Comparison of ENCODE assay signal across 8 cellular contexts in the genomic region with DNA sequence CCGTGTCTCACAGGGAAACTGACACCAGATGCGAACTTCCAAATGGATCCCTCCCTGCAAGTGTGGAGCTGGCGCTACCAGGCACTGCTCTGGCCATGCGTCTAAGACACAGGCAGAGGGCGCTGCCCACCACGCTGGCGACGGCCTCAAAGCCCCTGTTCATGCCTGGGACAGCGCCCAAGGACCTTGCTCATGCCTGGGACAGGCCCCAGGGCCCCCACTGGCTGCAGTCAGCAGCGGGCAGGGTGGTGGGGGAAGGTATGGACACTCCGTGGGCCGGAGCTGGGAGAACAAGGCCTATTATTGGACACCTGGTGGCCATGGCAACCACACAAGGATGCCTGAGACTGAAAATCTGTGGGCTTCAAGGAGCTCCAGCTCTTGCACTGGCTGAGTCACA. TPM values are rescaled to one million over a fixed set of nuclear protein-coding genes. Genes with fewer than 3 reads are reported as not detected.
DNase-seq lines count a peak whose midpoint lies in the region; ATAC-seq and TF ChIP-seq lines count a peak whose summit lies in the region.

No MANE protein-coding gene starts in this region.

- TF ChIP-seq CTCF in endodermal cell (conservative IDR thresholded peaks at IDR 0.05) (peak; percentile 98), mesothelial cell of epicardium (IDR thresholded peaks at IDR 0.05; ENCODE audit: unreplicated experiment) (peak; percentile 65)

- WGBS in endodermal cell (ENCODE audit: insufficient coverage in 1 of 2, insufficient read length in 1 of 2), 2 experiments = 18 to 19% methylated on average over 9 to 12 of the region's 12 CpGs

- H3K36me3 Mint-ChIP-seq in activated CD4-positive, alpha-beta memory T cell treated with anti-CD3 and anti-CD28 coated beads, Interleukin-2, amount 10 ng/mL, durations not matched to agents 7 days and 5 days (ENCODE audit: low read depth) = no peaks in the 10 kb centered on the region
- no peaks in the 10 kb centered on the region for H3K36me3 Mint-ChIP-seq in endodermal cell (ENCODE audit: low read depth)
- H3K36me3 Mint-ChIP-seq in mesothelial cell of epicardium = no peaks in the 10 kb centered on the region

- H3K9me3 Mint-ChIP-seq in activated CD4-positive, alpha-beta memory T cell treated with anti-CD3 and anti-CD28 coated beads, Interleukin-2, amount 10 ng/mL, durations not matched to agents 7 days and 5 days = no peaks in the 10 kb centered on the region
- H3K9me3 Mint-ChIP-seq in endodermal cell = no peaks in the 10 kb centered on the region
- H3K9me3 Mint-ChIP-seq in mesothelial cell of epicardium = no peaks in the 10 kb centered on the region
- peaks cover 4 to 6% of the 10 kb centered on the region in 2 donors for H3K9me3 Mint-ChIP-seq in stimulated activated naive CD8-positive, alpha-beta T cell treated with anti-CD3 and anti-CD28 coated beads, Interleukin-15, amount 100 ng/mL, for 72 hours

- H3K27ac ChIP-seq in endodermal cell (ENCODE audit: low read depth, low read length) = no peak overlapping the region

- H3K9me3 ChIP-seq in endodermal cell (ENCODE audit: control insufficient read depth, low read length) = no peaks in the 10 kb centered on the region

- no peaks in the 10 kb centered on the region for H3K36me3 ChIP-seq in endodermal cell (ENCODE audit: control insufficient read depth, insufficient read depth, low read length)

- H3K27me3 Mint-ChIP-seq in activated CD4-positive, alpha-beta memory T cell treated with anti-CD3 and anti-CD28 coated beads, Interleukin-2, amount 10 ng/mL, durations not matched to agents 7 days and 5 days = peaks cover 2% of the 10 kb centered on the region
- H3K27me3 Mint-ChIP-seq in endodermal cell (ENCODE audit: insufficient read depth) (peaks cover 8% of the 10 kb centered on the region), mesothelial cell of epicardium (ENCODE audit: low read depth) (peaks cover 15% of the 10 kb centered on the region)
- H3K27me3 Mint-ChIP-seq in stimulated activated naive CD8-positive, alpha-beta T cell treated with anti-CD3 and anti-CD28 coated beads, Interleukin-15, amount 100 ng/mL, for 72 hours = no peaks in the 10 kb centered on the region

- CTCF ChIA-PET in activated CD4-positive, alpha-beta memory T cell treated with anti-CD3 and anti-CD28 coated beads, Interleukin-2, amount 10 ng/mL, durations not matched to agents 7 days and 5 days (lab: Charles Lee) = interaction anchor here (1.0 to 3.5 kb wide), 14 partner anchors 27 to 141 kb away, joined by 3 to 43 read pairs (median 4); partner anchors contain the start of genes FLYWCH1, FLYWCH2 and PKMYT1

- H3K4me3 ChIP-seq in endodermal cell (ENCODE audit: low read length) = no peak overlapping the region

- H3K4me1 Mint-ChIP-seq in activated CD4-positive, alpha-beta memory T cell treated with anti-CD3 and anti-CD28 coated beads, Interleukin-2, amount 10 ng/mL, durations not matched to agents 7 days and 5 days = peaks cover 36% of the 10 kb centered on the region
- H3K4me1 Mint-ChIP-seq in endodermal cell (peaks cover 9% of the 10 kb centered on the region), mesothelial cell of epicardium (peaks cover 12% of the 10 kb centered on the region)
- H3K4me1 Mint-ChIP-seq in stimulated activated naive CD8-positive, alpha-beta T cell treated with anti-CD3 and anti-CD28 coated beads, Interleukin-15, amount 100 ng/mL, for 72 hours = peaks cover 49% of the 10 kb centered on the region

- POLR2A ChIA-PET in activated CD4-positive, alpha-beta memory T cell treated with anti-CD3 and anti-CD28 coated beads, Interleukin-2, amount 10 ng/mL, durations not matched to agents 7 days and 5 days (lab: Charles Lee) = interaction anchor here (0.8 to 2.5 kb wide), 5 partner anchors 17 to 166 kb away, joined by 3 to 17 read pairs (median 4); no protein-coding TSS in a partner anchor

- H3K4me3 Mint-ChIP-seq in activated CD4-positive, alpha-beta memory T cell treated with anti-CD3 and anti-CD28 coated beads, Interleukin-2, amount 10 ng/mL, durations not matched to agents 7 days and 5 days = no peak overlapping the region
- H3K4me3 Mint-ChIP-seq in endodermal cell (no peak overlapping the region), mesothelial cell of epicardium (no peak overlapping the region)
- H3K4me3 Mint-ChIP-seq in stimulated activated naive CD8-positive, alpha-beta T cell treated with anti-CD3 and anti-CD28 coated beads, Interleukin-15, amount 100 ng/mL, for 72 hours = peak overlapping the region in 1 of 2 donors; percentile 17

- DNase-seq in SIG-M5 treated with dmso at 0.1 percent for 504 hours (lab: John Stamatoyannopoulos, UW; ENCODE audit: unreplicated experiment) (peak; percentile 36), SIG-M5 (lab: John Stamatoyannopoulos, UW) (no peak), NCI-H2227 (lab: John Stamatoyannopoulos, UW; ENCODE audit: unreplicated experiment) (peak; percentile 84), endodermal cell (peak; percentile 93), mesothelial cell of epicardium (ENCODE audit: low spot score in 2 of 2, unreplicated experiment in 2 of 2) (peak; percentile 56 to 78), HPDE6-E6E7 (ENCODE audit: extremely low spot score) (no peak)
- DNase-seq in activated CD4-positive, alpha-beta memory T cell treated with anti-CD3 and anti-CD28 coated beads, Interleukin-2, amount 10 ng/mL, durations not matched to agents 7 days and 5 days = peak; percentile 65
- peak; percentile 62 to 69 for DNase-seq in stimulated activated naive CD8-positive, alpha-beta T cell treated with anti-CD3 and anti-CD28 coated beads, Interleukin-15, amount 100 ng/mL, for 72 hours

- no peaks in the 10 kb centered on the region for H3K27me3 ChIP-seq in endodermal cell (ENCODE audit: control insufficient read depth, insufficient read depth, low read length, poor library complexity, severe bottlenecking)

- peaks cover 6% of the 10 kb centered on the region for H3K4me1 ChIP-seq in endodermal cell (ENCODE audit: control insufficient read depth, insufficient read depth, low read length)

- H3K27ac Mint-ChIP-seq in activated CD4-positive, alpha-beta memory T cell treated with anti-CD3 and anti-CD28 coated beads, Interleukin-2, amount 10 ng/mL, durations not matched to agents 7 days and 5 days = no peak overlapping the region
- H3K27ac Mint-ChIP-seq in endodermal cell = peak overlapping the region; percentile 53
- H3K27ac Mint-ChIP-seq in mesothelial cell of epicardium = no peak overlapping the region
- H3K27ac Mint-ChIP-seq in stimulated activated naive CD8-positive, alpha-beta T cell treated with anti-CD3 and anti-CD28 coated beads, Interleukin-15, amount 100 ng/mL, for 72 hours = peak overlapping the region in 1 of 2 donors; percentile 26

- no peak overlapping the region for H3K9ac ChIP-seq in endodermal cell (ENCODE audit: extremely low read depth, low read length, poor library complexity, severe bottlenecking)

- peak; percentile 81 for ATAC-seq in stimulated activated naive CD8-positive, alpha-beta T cell treated with anti-CD3 and anti-CD28 coated beads, Interleukin-15, amount 100 ng/mL, for 72 hours

RNA-seq across cellular contexts. Expression of gene ZG16B, which starts 8.8 kb away (rescaled TPM):
- 1 to 10 TPM; 8.8 to 9.8 TPM for total RNA-seq in activated CD4-positive, alpha-beta memory T cell treated with anti-CD3 and anti-CD28 coated beads, Interleukin-2, amount 10 ng/mL, durations not matched to agents 7 days and 5 days
- total RNA-seq in endodermal cell (not detected), mesothelial cell of epicardium (0.51 to 1.5 TPM (median 0.70 TPM) in 3 replicates)
- not detected for polyA plus RNA-seq in endodermal cell (2013, experiment 1 of 2)
- not detected for polyA plus RNA-seq in endodermal cell (2013, experiment 2 of 2)

RNA-seq across cellular contexts. Expression of gene PRSS22, which starts 19.0 kb away (rescaled TPM):
- total RNA-seq in activated CD4-positive, alpha-beta memory T cell treated with anti-CD3 and anti-CD28 coated beads, Interleukin-2, amount 10 ng/mL, durations not matched to agents 7 days and 5 days = not detected
- 1 to 10 TPM; 5.0 to 6.2 TPM for total RNA-seq in endodermal cell
- 0.57 TPM for polyA plus RNA-seq in endodermal cell (2013, experiment 1 of 2)
- not detected for polyA plus RNA-seq in endodermal cell (2013, experiment 2 of 2)
- 22.8 to 25.1 TPM (median 24.9 TPM) in 3 replicates for total RNA-seq in mesothelial cell of epicardium

RNA-seq across cellular contexts. Expression of gene PRSS21, which starts 21.9 kb away (rescaled TPM):
- 1 to 10 TPM; 3.0 to 4.0 TPM for total RNA-seq in activated CD4-positive, alpha-beta memory T cell treated with anti-CD3 and anti-CD28 coated beads, Interleukin-2, amount 10 ng/mL, durations not matched to agents 7 days and 5 days
- total RNA-seq in endodermal cell (not detected), mesothelial cell of epicardium (not detected in 3 replicates)
- not detected for polyA plus RNA-seq in endodermal cell (2013, experiment 1 of 2)
- not detected for polyA plus RNA-seq in endodermal cell (2013, experiment 2 of 2)

RNA-seq across cellular contexts. Expression of gene PRSS41, which starts 40.7 kb away (rescaled TPM):
- not detected for total RNA-seq in activated CD4-positive, alpha-beta memory T cell treated with anti-CD3 and anti-CD28 coated beads, Interleukin-2, amount 10 ng/mL, durations not matched to agents 7 days and 5 days
- total RNA-seq in endodermal cell = not detected
- polyA plus RNA-seq in endodermal cell (2013, experiment 1 of 2) = not detected
- not detected for polyA plus RNA-seq in endodermal cell (2013, experiment 2 of 2)
- total RNA-seq in mesothelial cell of epicardium = not detected in 3 replicates

RNA-seq across cellular contexts. Expression of gene FLYWCH2, which starts 44.1 kb away (rescaled TPM):
- 10 to 100 TPM; 19.4 to 20.5 TPM for total RNA-seq in activated CD4-positive, alpha-beta memory T cell treated with anti-CD3 and anti-CD28 coated beads, Interleukin-2, amount 10 ng/mL, durations not matched to agents 7 days and 5 days
- total RNA-seq in endodermal cell (10 to 100 TPM; 30.9 to 35.5 TPM), mesothelial cell of epicardium (26.3 to 28.6 TPM (median 28.3 TPM) in 3 replicates)
- polyA plus RNA-seq in endodermal cell (2013, experiment 1 of 2) = 17.2 TPM
- polyA plus RNA-seq in endodermal cell (2013, experiment 2 of 2) = 16.3 TPM

Comparison
In these comparisons a context has a peak if more than half of its experiments do, and no peak if none do; other contexts are left out.
1. DNase-seq: peak in SIG-M5 treated with dmso at 0.1 percent for 504 hours (single experiment), NCI-H2227 (single experiment), activated CD4-positive, alpha-beta memory T cell treated with anti-CD3 and anti-CD28 coated beads, Interleukin-2, amount 10 ng/mL, durations not matched to agents 7 days and 5 days (single experiment), endodermal cell (single experiment), mesothelial cell of epicardium (2 of 2) and stimulated activated naive CD8-positive, alpha-beta T cell treated with anti-CD3 and anti-CD28 coated beads, Interleukin-15, amount 100 ng/mL, for 72 hours (2 of 2); none in SIG-M5 (single experiment) and HPDE6-E6E7 (single experiment).
2. RNA of gene PRSS22, which starts 19.0 kb away (total RNA-seq): 22.8 to 25.1 TPM in mesothelial cell of epicardium and 5.0 to 6.2 TPM in endodermal cell; not detected in activated CD4-positive, alpha-beta memory T cell treated with anti-CD3 and anti-CD28 coated beads, Interleukin-2, amount 10 ng/mL, durations not matched to agents 7 days and 5 days; every median in the first group is over 4 times any median in the second.